ENCODE assay signal across 10 cellular contexts in the genomic region with DNA sequence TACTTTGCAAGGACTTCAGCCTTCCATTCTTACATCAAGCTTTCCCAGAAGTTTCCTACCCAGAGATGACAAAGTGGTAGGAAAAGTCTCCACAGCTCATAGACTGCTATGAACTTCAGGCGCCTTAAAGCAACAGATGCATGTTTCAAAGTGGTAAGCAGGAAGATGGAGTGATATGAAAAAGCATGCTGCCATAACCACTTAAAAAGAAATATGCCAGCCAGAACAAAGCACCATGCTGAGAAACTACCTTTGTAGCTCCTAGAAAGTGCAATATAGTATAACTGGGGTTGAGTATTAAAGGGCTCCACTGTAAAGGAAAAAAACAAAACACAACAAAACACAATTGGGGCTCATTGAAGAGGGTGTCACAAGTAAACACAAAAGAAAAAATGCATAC.
"Had no signal": no experiment of that assay in that cellular context is flagged by ENCODE, and none has a peak within 500 bp of the region (broad histone marks: within the 10 kb centered on the region; RNA-seq: fewer than 3 reads in every experiment).

No MANE protein-coding gene starts in this region.

- H3K4me1 ChIP-seq: HAP-1 had no signal

- FAIRE-seq: H1 had no signal

- DNase-seq: GM23248, GOT3, H7, H9, HCEC 1CT, HFFc6 had no signal

- H2AFZ ChIP-seq: GM23338 had no signal

- H3K4me3 ChIP-seq: GM23248, GM23338, HAP-1 had no signal

- H3K4me2 ChIP-seq: GM23338 had no signal

- ATAC-seq: GM23338, HCT116 had no signal

- H3K9ac ChIP-seq: GM23248 had no signal

- H3K9me3 ChIP-seq: HAP-1 had no signal

- H3K36me3 ChIP-seq: HAP-1 had no signal

- H3K27ac ChIP-seq: GM23248 had no signal
